ENCODE assay signal across 16 cellular contexts in the genomic region with DNA sequence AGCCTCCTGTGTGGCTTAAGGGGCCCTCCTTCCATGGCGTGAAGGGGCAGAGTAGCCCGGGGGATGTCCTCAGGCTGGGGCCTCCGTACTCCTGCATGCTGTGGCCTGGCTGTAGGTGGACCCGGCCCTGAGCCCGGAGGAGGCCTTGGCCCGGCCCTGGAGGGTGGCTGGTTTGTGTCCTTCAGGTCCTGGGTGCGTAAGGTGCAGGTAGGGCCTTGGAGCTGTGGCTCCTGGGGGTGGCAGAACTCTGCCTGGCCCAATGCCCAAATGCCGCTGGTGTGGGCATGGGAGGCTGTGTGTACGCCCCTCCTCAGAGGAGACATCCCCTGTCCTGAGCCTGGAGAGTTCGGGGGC. TPM values are rescaled to one million over a fixed set of nuclear protein-coding genes. Genes with fewer than 3 reads are reported as not detected.
A peak's percentile ranks its signal among the peaks of the same experiment; 100 is the strongest.
DNase-seq lines count a peak whose midpoint lies in the region; ATAC-seq, FAIRE-seq and TF ChIP-seq lines count a peak whose summit lies in the region.
"Had no signal": no experiment of that assay in that cellular context is flagged by ENCODE, and none has a peak within 500 bp of the region (broad histone marks: within the 10 kb centered on the region; RNA-seq: fewer than 3 reads in every experiment).

No MANE protein-coding gene starts in this region.

- H4K20me1 ChIP-seq in K562 (replicated peaks; ENCODE audit: control insufficient read depth, insufficient read depth, low read length): peaks cover 5% of the 10 kb centered on the region; the same call in 1 of the 2 replicates
- peaks cover 65% of the 10 kb centered on the region for H4K20me1 ChIP-seq in smooth muscle cell (ENCODE audit: low read depth)

- intact Hi-C loops in CD14-positive monocyte (cut with micrococcal nuclease) (no loop called here), K562 (cut with micrococcal nuclease) (loop anchor here (10.0 kb wide), 1 partner anchor 186 kb away; a partner anchor contains a TSS), sciatic nerve (cut with DNase I) (no loop called here)

- no peak for TF ChIP-seq RAD21 in K562 (CRISPR knock-in tag; conservative IDR thresholded peaks at IDR 0.05 in 1 of 2, IDR thresholded peaks at IDR 0.05 in 1 of 2)

- BruUV-seq in K562 (replicated peaks; lab: Mats Ljungman, UMichigan): no TSS peak

- 63% methylated on average over 8 of the region's 10 CpGs for WGBS in K562 (ENCODE audit: insufficient coverage, low coverage, missing lambda C conversion rate)
- 95% methylated on average over 8 of the region's 10 CpGs for WGBS in smooth muscle cell (ENCODE audit: low lambda C conversion rate)

- no peak overlapping the region for H3K9ac ChIP-seq in K562 (ENCODE audit: insufficient read depth in 1 of 2, low read depth in 2 of 2, low read length in 2 of 2)
- no peak overlapping the region for H3K9ac ChIP-seq in smooth muscle cell (ENCODE audit: low read depth)

- H3K27ac Mint-ChIP-seq in CD14-positive monocyte (no peak overlapping the region), HFFc6 (no peak overlapping the region)

- H3K4me1 Mint-ChIP-seq in CD14-positive monocyte (peaks cover 7% of the 10 kb centered on the region), HFFc6 (ENCODE audit: low read depth) (no peaks in the 10 kb centered on the region; the same call in 1 of the 2 replicates)

- H3K9me3 ChIP-seq in K562 (replicated peaks; ENCODE audit: control insufficient read depth, insufficient read depth, low read depth, low read length): no peaks in the 10 kb centered on the region
- H3K9me3 ChIP-seq in smooth muscle cell (replicated peaks; ENCODE audit: low read depth): no peaks in the 10 kb centered on the region
- H3K9me3 ChIP-seq: BE2C, SJCRH30 had no signal

- no peak for FAIRE-seq in K562 (lab: Jason Lieb, UNC)

- H3F3A ChIP-seq in smooth muscle cell (ENCODE audit: low read depth): no peaks in the 10 kb centered on the region

- no peak for TF ChIP-seq EP300 in K562 (IDR thresholded peaks at IDR 0.05; ENCODE audit: low read length)

- CTCF ChIA-PET in K562 (lab: Yijun Ruan, JAX; ENCODE audit: low intra/inter-chr PET ratio): no interaction called here

- H3K4me1 ChIP-seq in K562 (replicated peaks in 1 of 2; ENCODE audit: control insufficient read depth in 2 of 2, insufficient read depth in 2 of 2, low read length in 2 of 2): peaks cover 4 to 79% of the 10 kb centered on the region in 2 experiments
- no peaks in the 10 kb centered on the region for H3K4me1 ChIP-seq in smooth muscle cell (ENCODE audit: low read depth)
- H3K4me1 ChIP-seq: SJCRH30 had no signal

- H3K27me3 ChIP-seq in K562 (ENCODE audit: control insufficient read depth in 2 of 2, insufficient read depth in 2 of 2, low read length in 2 of 2) (peaks cover 0 to 8% of the 10 kb centered on the region in 2 experiments; a peak in 2 of 5 replicates), smooth muscle cell (ENCODE audit: low read depth) (no peaks in the 10 kb centered on the region)
- H3K27me3 ChIP-seq: BE2C, SJCRH30 had no signal

- ATAC-seq in K562 (peak; percentile 16; the same call in 2 of the 3 replicates), sciatic nerve (no peak), GM18867 (IDR thresholded peaks at IDR 0.05; ENCODE audit: unreplicated experiment) (no peak)

- H3K4me2 ChIP-seq in K562 (ENCODE audit: insufficient read depth, low read length): no peak overlapping the region
- H3K4me2 ChIP-seq in smooth muscle cell: no peak overlapping the region

- H3K4me3 ChIP-seq in K562 (no peak overlapping the region), smooth muscle cell (no peak overlapping the region)
- H3K4me3 ChIP-seq: SJCRH30 had no signal

- H3K4me3 Mint-ChIP-seq in CD14-positive monocyte: no peak overlapping the region
- H3K4me3 Mint-ChIP-seq in HFFc6: no peak overlapping the region

- H3K36me3 Mint-ChIP-seq in CD14-positive monocyte (peaks cover 38 to 59% of the 10 kb centered on the region in 2 donors), HFFc6 (ENCODE audit: low read depth) (peaks cover 6% of the 10 kb centered on the region)

- H3K79me2 ChIP-seq in K562 (ENCODE audit: control insufficient read depth, insufficient read depth, low read length) (no peaks in the 10 kb centered on the region), smooth muscle cell (ENCODE audit: low read depth) (no peaks in the 10 kb centered on the region)

- H3K27me3 Mint-ChIP-seq in CD14-positive monocyte (ENCODE audit: low read depth in 3 of 3) (peaks cover 0 to 2% (median 2%) of the 10 kb centered on the region in 3 donors), HFFc6 (ENCODE audit: insufficient read depth) (peaks cover 12% of the 10 kb centered on the region)

- H2AFZ ChIP-seq in K562 (ENCODE audit: low read depth, low read length) (0 out of 2 replicates have a peak overlapping the region, but pooled peaks have one; percentile 86), smooth muscle cell (ENCODE audit: low read depth) (no peak overlapping the region)

- POLR2A ChIA-PET in K562 (lab: Yijun Ruan, JAX): no interaction called here

- TF ChIP-seq POLR2A in K562 (conservative IDR thresholded peaks at IDR 0.05): no peak

- H3K27ac ChIP-seq in K562 (ENCODE audit: extremely low read depth, low read depth, low read length) (no peak overlapping the region), smooth muscle cell (ENCODE audit: low read depth) (no peak overlapping the region)
- H3K27ac ChIP-seq: SJCRH30 had no signal

- peaks cover 0 to 3% (median 0%) of the 10 kb centered on the region in 7 donors for H3K9me3 Mint-ChIP-seq in CD14-positive monocyte
- H3K9me3 Mint-ChIP-seq in HFFc6: no peaks in the 10 kb centered on the region; the same call in 1 of the 2 replicates

- DNase-seq in CD14-positive monocyte (ENCODE audit: low spot score) (no peak), HFFc6 (no peak), K562 (ENCODE audit: extremely low read depth in 1 of 4, low spot score in 3 of 4) (no peak), sciatic nerve (ENCODE audit: low spot score) (peak; percentile 66), HPDE6-E6E7 (ENCODE audit: extremely low spot score) (no peak), smooth muscle cell (lab: John Stamatoyannopoulos, UW; ENCODE audit: unreplicated experiment) (no peak)
- DNase-seq: BE2C, DMS 273 treated with DMSO at 0.1 percent for 48 hours, NCI-H1092, NCI-H1694, NCI-H2107, NCI-H345, NCI-H526 treated with DMSO at 0.1 percent for 48 hours, SJCRH30 had no signal

- in situ Hi-C loops in K562 (cut with MboI): no loop called here

- H3K36me3 ChIP-seq in K562 (ENCODE audit: control insufficient read depth, insufficient read depth, low read length): no peaks in the 10 kb centered on the region
- no peaks in the 10 kb centered on the region for H3K36me3 ChIP-seq in smooth muscle cell (ENCODE audit: low read depth)

- H3K9me1 ChIP-seq in K562 (ENCODE audit: control insufficient read depth, insufficient read depth, low read length): peaks cover 3% of the 10 kb centered on the region

- TF ChIP-seq CTCF in CD14-positive monocyte (IDR thresholded peaks at IDR 0.05) (peak; percentile 26), HFFc6 (IDR thresholded peaks at IDR 0.05) (peak; percentile 47), K562 (IDR thresholded peaks at IDR 0.05 in 2 of 3, conservative IDR thresholded peaks at IDR 0.05 in 1 of 3; ENCODE audit: insufficient read depth in 2 of 3, low read depth in 1 of 3, low read length in 3 of 3) (no peak; a peak in 1 of 6 replicates), smooth muscle cell (IDR thresholded peaks at IDR 0.05; ENCODE audit: borderline replicate concordance, insufficient read depth, poor library complexity, severe bottlenecking) (no peak)

RNA-seq across cellular contexts. Expression of a gene that starts 26.9 kb away (rescaled TPM):
- polyA plus RNA-seq in CD14-positive monocyte (under 1 TPM; 0.09 to 0.14 TPM), K562 (2011; rRNA removed) (not detected in 2 replicates), K562 (2014; fragmentation: Illumina TruSeq; extraction: Trizol) (not detected in 2 replicates), K562 (2014; fragmentation: Nextera tagmentation; extraction: Ambion mirVana) (not detected), K562 (2014; rRNA removed) (not detected in 2 replicates), smooth muscle cell (0.63 and 2.4 TPM in 2 replicates)
- 10 to 100 TPM in 2 of 6 experiments, 1 to 10 TPM in 4; 6.2 to 11.3 (median 7.8) TPM for total RNA-seq in HFFc6 (2021; fragmentation: NEBNext Ultra II Directional; extraction: Animal tissue kit (Norgen Biotek cat#: 25700))
- 0.07 and 0.12 TPM in 2 replicates for total RNA-seq in K562 (2011; cell fraction: chromatin; rRNA removed; ENCODE audit: low replicate concordance)
- total RNA-seq in K562 (2011; cell fraction: nucleolus; rRNA removed): 0.17 TPM in 1 of 2 replicates, not detected in the other
- total RNA-seq in K562 (2011; cell fraction: nucleoplasm; rRNA removed): 0.07 and 0.08 TPM in 2 replicates
- total RNA-seq in K562 (2014; rRNA removed) (not detected in 2 replicates), K562 (2014; rRNA removed; fragmentation: Illumina TruSeq; extraction: Trizol) (not detected in 2 replicates), K562 (2015; rRNA removed; fragmentation: Illumina TruSeq; extraction: Trizol) (not detected in 2 replicates), K562 (2021) (not detected in 2 replicates), sciatic nerve (0.31 TPM), smooth muscle cell (1.1 and 1.4 TPM in 2 replicates)
- not detected in 2 replicates for polyA plus RNA-seq in K562 (2011; cell fraction: cytosol; rRNA removed)
- not detected in 2 replicates for polyA plus RNA-seq in K562 (2011; cell fraction: nucleus; rRNA removed)
- polyA plus RNA-seq in K562 (2012): 0.04 and 0.08 TPM in 2 replicates
- 0.04 TPM in 1 of 2 replicates, not detected in the other for polyA minus RNA-seq in K562 (2011; rRNA and poly(A)+ RNA removed)
- polyA minus RNA-seq in K562 (2011; cell fraction: cytosol; rRNA and poly(A)+ RNA removed): not detected in 2 replicates
- polyA minus RNA-seq in K562 (2011; cell fraction: nucleus; rRNA and poly(A)+ RNA removed): not detected in 2 replicates
- total RNA-seq: H4 had no signal

RNA-seq across cellular contexts. Expression of a gene that starts 29.3 kb away (rescaled TPM):
- polyA plus RNA-seq in CD14-positive monocyte: 10 to 100 TPM; 13.4 to 17.4 TPM
- total RNA-seq in HFFc6 (2021; fragmentation: NEBNext Ultra II Directional; extraction: Animal tissue kit (Norgen Biotek cat#: 25700)): 100 to 1,000 TPM; 117 to 147 (median 123) TPM
- total RNA-seq in K562 (2011; cell fraction: chromatin; rRNA removed; ENCODE audit: low replicate concordance): 4.3 and 18.5 TPM in 2 replicates
- total RNA-seq in K562 (2011; cell fraction: nucleolus; rRNA removed): 13.6 and 17.2 TPM in 2 replicates
- total RNA-seq in K562 (2011; cell fraction: nucleoplasm; rRNA removed): 8.4 and 9.7 TPM in 2 replicates
- 1.4 and 1.5 TPM in 2 replicates for total RNA-seq in K562 (2014; rRNA removed)
- total RNA-seq in K562 (2014; rRNA removed; fragmentation: Illumina TruSeq; extraction: Trizol): 0.06 and 0.11 TPM in 2 replicates
- total RNA-seq in K562 (2015; rRNA removed; fragmentation: Illumina TruSeq; extraction: Trizol): 0.62 and 0.79 TPM in 2 replicates
- 4.9 and 5.5 TPM in 2 replicates for total RNA-seq in K562 (2021)
- polyA plus RNA-seq in K562 (2011; rRNA removed): 1.7 and 4.5 TPM in 2 replicates
- polyA plus RNA-seq in K562 (2011; cell fraction: cytosol; rRNA removed): 2.7 and 5.1 TPM in 2 replicates
- polyA plus RNA-seq in K562 (2011; cell fraction: nucleus; rRNA removed): 13.6 and 13.8 TPM in 2 replicates
- 3.5 and 7.4 TPM in 2 replicates for polyA plus RNA-seq in K562 (2012)
- 1.1 and 2.0 TPM in 2 replicates for polyA plus RNA-seq in K562 (2014; fragmentation: Illumina TruSeq; extraction: Trizol)
- polyA plus RNA-seq in K562 (2014; fragmentation: Nextera tagmentation; extraction: Ambion mirVana): under 1 TPM; 0.01 to 0.04 TPM
- 1.1 and 1.9 TPM in 2 replicates for polyA plus RNA-seq in K562 (2014; rRNA removed)
- 0.96 and 1.1 TPM in 2 replicates for polyA minus RNA-seq in K562 (2011; rRNA and poly(A)+ RNA removed)
- polyA minus RNA-seq in K562 (2011; cell fraction: cytosol; rRNA and poly(A)+ RNA removed): 5.5 and 6.6 TPM in 2 replicates
- 5.7 and 5.9 TPM in 2 replicates for polyA minus RNA-seq in K562 (2011; cell fraction: nucleus; rRNA and poly(A)+ RNA removed)
- 38.6 TPM for total RNA-seq in sciatic nerve
- total RNA-seq in smooth muscle cell: 42.9 and 51.5 TPM in 2 replicates
- polyA plus RNA-seq in smooth muscle cell: 153 and 179 TPM in 2 replicates

Comparison
In these comparisons a context has a peak if more than half of its experiments do, and no peak if none do; other contexts are left out.
1. CTCF ChIP-seq: peak in CD14-positive monocyte (single experiment) and HFFc6 (single experiment); none in K562 (0 of 3) and smooth muscle cell (single experiment).